Comparison of ENCODE assay signal across 21 cellular contexts in genomic region chr7:157426463-157427301, GRCh38.
"Had no signal": no experiment of that assay in that cellular context is flagged by ENCODE, and none has a peak within 500 bp of the region (broad histone marks: within the 10 kb centered on the region; RNA-seq: fewer than 3 reads in every experiment).

No MANE protein-coding gene starts in this region.

- H3K4me1 ChIP-seq: left lung, suprapubic skin, transverse colon, vagina had no signal

- H3K27ac Mint-ChIP-seq: activated naive CD4-positive, alpha-beta T cell treated with anti-CD3 and anti-CD28 coated beads for 36 hours; naive thymus-derived CD8-positive, alpha-beta T cell; stimulated activated naive CD8-positive, alpha-beta T cell treated with anti-CD3 and anti-CD28 coated beads, Interleukin-15, Interleukin-2, amounts not matched to agents 100 ng/mL and 50 ng/mL, for 24 hours had no signal

- H3K27me3 Mint-ChIP-seq: central memory CD8-positive, alpha-beta T cell; naive thymus-derived CD8-positive, alpha-beta T cell; stimulated activated naive CD8-positive, alpha-beta T cell treated with anti-CD3 and anti-CD28 coated beads, Interleukin-15, Interleukin-2, amounts not matched to agents 100 ng/mL and 50 ng/mL, for 24 hours had no signal

- DNase-seq: activated CD4-positive, alpha-beta T cell treated with anti-CD3 and anti-CD28 coated beads, Interleukin-2, amount 50 U/mL, for 1 hour; activated CD4-positive, CD25-positive, alpha-beta regulatory T cell; activated CD8-positive, alpha-beta memory T cell treated with anti-CD3 and anti-CD28 coated beads, Interleukin-2, amount 50 U/mL, for 4 hours; activated naive CD4-positive, alpha-beta T cell treated with anti-CD3 and anti-CD28 coated beads for 36 hours; activated T-cell treated with anti-CD3 and anti-CD28 coated beads, Interleukin-2, amount 50 U/mL, for 4 hours; erythroblast; foreskin melanocyte; nucleus accumbens; retina; stimulated activated CD4-positive, alpha-beta T cell treated with anti-CD3 and anti-CD28 coated beads, Interleukin-2, amount 100 ng/mL, for 24 hours; transverse colon had no signal

- ATAC-seq: activated T-cell treated with anti-CD3 and anti-CD28 coated beads, Interleukin-2, amount 50 U/mL, for 4 hours; left lung; naive thymus-derived CD8-positive, alpha-beta T cell had no signal

- FAIRE-seq: endometrium, keratinocyte had no signal

- H3K36me3 ChIP-seq: transverse colon, vagina had no signal

- H3K9me3 Mint-ChIP-seq: activated naive CD4-positive, alpha-beta T cell treated with anti-CD3 and anti-CD28 coated beads for 36 hours; activated T-cell treated with anti-CD3 and anti-CD28 coated beads, Interleukin-2, amount 50 U/mL, for 4 hours; central memory CD8-positive, alpha-beta T cell; naive thymus-derived CD8-positive, alpha-beta T cell; stimulated activated naive CD8-positive, alpha-beta T cell treated with anti-CD3 and anti-CD28 coated beads, Interleukin-15, Interleukin-2, amounts not matched to agents 100 ng/mL and 50 ng/mL, for 24 hours had no signal

- H3K27ac ChIP-seq: coronary artery, left lung, suprapubic skin, transverse colon, vagina had no signal

- H3K4me1 Mint-ChIP-seq: central memory CD8-positive, alpha-beta T cell; naive thymus-derived CD8-positive, alpha-beta T cell had no signal

- H3K4me3 ChIP-seq: coronary artery, left lung, suprapubic skin, transverse colon, vagina had no signal

- H3K4me3 Mint-ChIP-seq: activated naive CD4-positive, alpha-beta T cell treated with anti-CD3 and anti-CD28 coated beads for 36 hours; activated T-cell treated with anti-CD3 and anti-CD28 coated beads, Interleukin-2, amount 50 U/mL, for 4 hours; brain; central memory CD8-positive, alpha-beta T cell; naive thymus-derived CD8-positive, alpha-beta T cell; stimulated activated naive CD8-positive, alpha-beta T cell treated with anti-CD3 and anti-CD28 coated beads, Interleukin-15, Interleukin-2, amounts not matched to agents 100 ng/mL and 50 ng/mL, for 24 hours had no signal

- H3K9me3 ChIP-seq: left lung, suprapubic skin, transverse colon, vagina had no signal

- H3K36me3 Mint-ChIP-seq: brain; naive thymus-derived CD8-positive, alpha-beta T cell had no signal

- H3K27me3 ChIP-seq: left lung, suprapubic skin, transverse colon, vagina had no signal
